16 cellular contexts compared by ENCODE assay signal in genomic region chr2:210429403-210430137, GRCh38. TPM values are rescaled to one million over a fixed set of nuclear protein-coding genes. Genes with fewer than 3 reads are reported as not detected.
A peak's percentile ranks its signal among the peaks of the same experiment; 100 is the strongest.
DNase-seq lines count a peak whose midpoint lies in the region; ATAC-seq, FAIRE-seq and TF ChIP-seq lines count a peak whose summit lies in the region.
"Had no signal": no experiment of that assay in that cellular context is flagged by ENCODE, and none has a peak within 500 bp of the region (broad histone marks: within the 10 kb centered on the region; RNA-seq: fewer than 3 reads in every experiment).

No MANE protein-coding gene starts in this region.

- H3K4me2 ChIP-seq in A549 (no peak overlapping the region), Karpas-422 (ENCODE audit: low read depth, low read length, poor library complexity, severe bottlenecking) (no peak overlapping the region)

- H4K20me1 ChIP-seq in Karpas-422 (ENCODE audit: insufficient read depth, low read depth, low read length) = no peaks in the 10 kb centered on the region

- no peak for TF ChIP-seq CTCF in A549 (IDR thresholded peaks at IDR 0.05)
- TF ChIP-seq CTCF in dorsolateral prefrontal cortex (IDR thresholded peaks at IDR 0.05 in 54 of 56, conservative IDR thresholded peaks at IDR 0.05 in 2 of 56; ENCODE audit: low read depth in 1 of 56, partially characterized antibody in 56 of 56) = no peak
- no peak for TF ChIP-seq CTCF in psoas muscle (IDR thresholded peaks at IDR 0.05)

- no peaks in the 10 kb centered on the region for H3K79me2 ChIP-seq in Karpas-422 (ENCODE audit: low read length)

- TF ChIP-seq RAD21 in A549 (conservative IDR thresholded peaks at IDR 0.05 in 1 of 2, IDR thresholded peaks at IDR 0.05 in 1 of 2) = no peak

- TF ChIP-seq POLR2A in A549 (IDR thresholded peaks at IDR 0.05; ENCODE audit: low read length) = no peak

- no peak for FAIRE-seq in A549 (lab: Jason Lieb, UNC)
- FAIRE-seq: GM18507 had no signal

- H3K27me3 Mint-ChIP-seq in activated T-helper 17 cell treated with anti-CD3 and anti-CD28 coated beads, Interleukin-2, amount 50 U/mL, for 72 hours = no peaks in the 10 kb centered on the region
- H3K27me3 Mint-ChIP-seq: B cell; CD4-positive, alpha-beta T cell had no signal

- CTCF ChIA-PET in A549 (lab: Yijun Ruan, JAX) = no interaction called here

- no peaks in the 10 kb centered on the region for H3K27me3 ChIP-seq in Karpas-422 (ENCODE audit: low read length)
- H3K27me3 ChIP-seq in dorsolateral prefrontal cortex = no peaks in the 10 kb centered on the region
- H3K27me3 ChIP-seq in psoas muscle (ENCODE audit: insufficient read depth in 3 of 3, low read length in 2 of 3) = no peaks in the 10 kb centered on the region

- H3K9me2 ChIP-seq in Karpas-422 (replicated peaks; ENCODE audit: insufficient read depth, low read length) = no peaks in the 10 kb centered on the region

- peaks cover 19% of the 10 kb centered on the region; the same call in 2 of the 3 replicates for H3K4me1 ChIP-seq in A549
- H3K4me1 ChIP-seq in Karpas-422 (ENCODE audit: low read length) = no peaks in the 10 kb centered on the region
- H3K4me1 ChIP-seq in psoas muscle = peaks cover 39% of the 10 kb centered on the region

- no peak for TF ChIP-seq EP300 in A549 (IDR thresholded peaks at IDR 0.05)

- POLR2A ChIA-PET in A549 (lab: Yijun Ruan, JAX) = no interaction called here

- H3K4me1 Mint-ChIP-seq in activated T-helper 17 cell treated with anti-CD3 and anti-CD28 coated beads, Interleukin-2, amount 50 U/mL, for 72 hours = no peaks in the 10 kb centered on the region
- H3K4me1 Mint-ChIP-seq: B cell had no signal

- 90% methylated on average over 2 of the region's 2 CpGs for WGBS in A549 (ENCODE audit: missing lambda C conversion rate)
- WGBS in psoas muscle, 3 donors = 35 to 57% (median 37%) methylated on average over 2 of the region's 2 CpGs

- intact Hi-C loops in dorsolateral prefrontal cortex (cut with DNase I) = no loop called here
- intact Hi-C loops in psoas muscle (cut with DNase I) = no loop called here

- no peak for DNase-seq in A549 (ENCODE audit: low read depth in 1 of 2, low spot score in 1 of 2)
- DNase-seq in Karpas-422 = peak; percentile 20
- DNase-seq in dorsolateral prefrontal cortex = no peak
- no peak for DNase-seq in psoas muscle
- no peak for DNase-seq in NCI-H1092 treated with DMSO at 0.1 percent for 48 hours (lab: John Stamatoyannopoulos, UW)
- DNase-seq in NCI-H774 (lab: John Stamatoyannopoulos, UW) = no peak
- DNase-seq: C1 segment of cervical spinal cord; Calu3; CD4-positive, alpha-beta T cell; DMS 273 treated with DMSO at 0.1 percent for 48 hours; H7 had no signal

- ATAC-seq in A549 (no peak), psoas muscle (peak in 3 of 4 donors; percentile 45 to 75 (median 57)), GM21515 (IDR thresholded peaks at IDR 0.05; ENCODE audit: unreplicated experiment) (no peak)
- ATAC-seq in activated T-helper 17 cell treated with anti-CD3 and anti-CD28 coated beads, Interleukin-2, amount 50 U/mL, for 72 hours (replicated peaks) = no peak

- H3K4me3 ChIP-seq in A549 (no peak overlapping the region), Karpas-422 (ENCODE audit: low read length) (no peak overlapping the region), dorsolateral prefrontal cortex (no peak overlapping the region), psoas muscle (no peak overlapping the region)
- H3K4me3 ChIP-seq: GM23248 had no signal

- no peak overlapping the region for H3K27ac Mint-ChIP-seq in activated T-helper 17 cell treated with anti-CD3 and anti-CD28 coated beads, Interleukin-2, amount 50 U/mL, for 72 hours
- H3K27ac Mint-ChIP-seq: B cell; CD4-positive, alpha-beta T cell had no signal

- H3K9me3 ChIP-seq in A549 = no peaks in the 10 kb centered on the region
- H3K9me3 ChIP-seq in Karpas-422 (ENCODE audit: low read length) = peaks cover 4% of the 10 kb centered on the region
- H3K9me3 ChIP-seq in psoas muscle = peaks cover 8% of the 10 kb centered on the region

- H3K9ac ChIP-seq in Karpas-422 (ENCODE audit: low read length) = no peak overlapping the region
- H3K9ac ChIP-seq: GM23248 had no signal

- H2AFZ ChIP-seq in Karpas-422 (ENCODE audit: low read length) = no peak overlapping the region
- H2AFZ ChIP-seq: GM23248 had no signal

- H3K36me3 ChIP-seq in Karpas-422 (ENCODE audit: insufficient read depth, low read length) (peaks cover 57% of the 10 kb centered on the region), psoas muscle (ENCODE audit: insufficient read depth in 1 of 2, low read depth in 1 of 2) (peaks cover 0 to 33% of the 10 kb centered on the region in 2 donors)

- H3K27ac ChIP-seq in A549 (peak overlapping the region; percentile 14 to 35; a peak in 2 of 6 replicates), Karpas-422 (ENCODE audit: low read length) (no peak overlapping the region), dorsolateral prefrontal cortex (peak overlapping the region in 34 of 59 donors; percentile 3 to 77 (median 32)), psoas muscle (peak overlapping the region; percentile 68)
- H3K27ac ChIP-seq: GM23248 had no signal

- H3K9me3 Mint-ChIP-seq in activated T-helper 17 cell treated with anti-CD3 and anti-CD28 coated beads, Interleukin-2, amount 50 U/mL, for 72 hours = peaks cover 27% of the 10 kb centered on the region

- H3K36me3 Mint-ChIP-seq in activated T-helper 17 cell treated with anti-CD3 and anti-CD28 coated beads, Interleukin-2, amount 50 U/mL, for 72 hours (ENCODE audit: low read depth) = peaks cover 54% of the 10 kb centered on the region

- H3K4me3 Mint-ChIP-seq in activated T-helper 17 cell treated with anti-CD3 and anti-CD28 coated beads, Interleukin-2, amount 50 U/mL, for 72 hours = no peak overlapping the region
- H3K4me3 Mint-ChIP-seq: B cell; CD4-positive, alpha-beta T cell had no signal

TF ChIP-seq in A549, 52 proteins besides CTCF, POLR2A, EP300 and RAD21:
- TF ChIP-seq MAFK (IDR thresholded peaks at IDR 0.05; ENCODE audit: partially characterized antibody) (peak; percentile 73), NFE2L2 (conservative IDR thresholded peaks at IDR 0.05; ENCODE audit: low read length) (peak; percentile 85), HDAC2 (IDR thresholded peaks at IDR 0.05) (no peak)
TF ChIP-seq in A549: peak in this region for 2.

RNA-seq across cellular contexts. Expression of gene LANCL1, which starts 47.0 kb away (rescaled TPM):
- polyA plus RNA-seq in A549 (2011; rRNA removed) = 83.7 and 90.4 TPM in 2 replicates
- 20.6 and 25.8 TPM in 2 replicates for polyA plus RNA-seq in A549 (2012; cell fraction: cytosol; rRNA removed)
- polyA plus RNA-seq in A549 (2012; cell fraction: nucleus; rRNA removed) = 14.7 and 20.1 TPM in 2 replicates
- polyA plus RNA-seq in A549 (2017; fragmentation: RNase III; extraction: RNeasy Plus Mini Kit Qiagen cat#74134 plus additional on column Dnase treatment) = 26.7 to 30.1 TPM (median 28.1 TPM) in 3 replicates
- polyA minus RNA-seq in A549 (2011; rRNA and poly(A)+ RNA removed) = 86.8 and 113 TPM in 2 replicates
- 48.7 and 126 TPM in 2 replicates for total RNA-seq in Karpas-422 (2014; rRNA removed; shearing (Covaris generic); ENCODE audit: low replicate concordance)
- 100 to 1,000 TPM in 118 of 120 experiments, 10 to 100 TPM in 2; 71.4 to 393 (median 221) TPM for total RNA-seq in dorsolateral prefrontal cortex
- total RNA-seq in psoas muscle = 10 to 100 TPM; 28.3 to 41.0 (median 38.8) TPM
- polyA plus RNA-seq in psoas muscle = 10 to 100 TPM in 2 of 3 donors, 1 to 10 TPM in 1; 8.8 to 36.0 (median 14.4) TPM
- 10 to 100 TPM; 21.3 to 31.0 TPM for total RNA-seq in activated T-helper 17 cell treated with anti-CD3 and anti-CD28 coated beads, Interleukin-2, amount 50 U/mL, for 72 hours

Comparison
In these comparisons a context has a peak if more than half of its experiments do, and no peak if none do; other contexts are left out.
1. ATAC-seq: peak in psoas muscle (3 of 4); none in A549 (0 of 2), GM21515 (single experiment) and activated T-helper 17 cell treated with anti-CD3 and anti-CD28 coated beads, Interleukin-2, amount 50 U/mL, for 72 hours (single experiment).